Comparison of ENCODE assay signal across 22 cellular contexts in the genomic region with DNA sequence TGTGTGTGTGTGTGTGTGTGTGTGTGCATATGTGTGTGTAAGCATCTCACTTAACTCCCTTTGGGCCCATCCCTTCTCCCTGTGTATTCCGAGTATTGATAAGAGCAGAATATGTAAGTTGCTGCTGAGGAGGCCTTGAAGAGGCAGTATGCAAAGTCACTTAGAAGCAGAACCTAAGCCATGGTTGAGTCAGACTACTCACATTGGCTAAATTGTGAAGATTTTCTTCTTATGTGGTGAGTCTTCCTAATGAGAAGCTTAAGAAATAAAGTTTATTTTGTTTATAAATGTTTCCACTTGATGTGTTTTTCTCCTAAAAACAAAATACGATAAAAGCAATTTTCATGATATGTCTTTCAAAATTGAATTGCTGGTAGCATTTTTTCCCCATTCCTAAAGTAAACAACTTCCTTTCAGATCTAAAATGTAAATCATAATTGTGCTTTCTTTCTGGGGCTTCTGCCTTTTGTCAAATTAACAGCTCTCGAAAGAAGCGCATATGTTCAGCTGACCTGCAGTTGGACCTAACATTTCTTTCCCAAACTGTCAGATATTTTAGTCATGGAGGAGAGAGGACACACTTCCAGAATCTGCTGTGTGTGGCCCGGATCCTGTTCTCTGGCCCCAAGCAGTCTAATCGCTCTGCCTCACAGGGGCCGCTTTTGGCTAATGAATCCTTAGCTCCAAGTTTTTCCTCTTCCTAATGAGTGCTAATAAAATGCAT.
DNase-seq lines count a peak whose midpoint lies in the region; ATAC-seq, FAIRE-seq and TF ChIP-seq lines count a peak whose summit lies in the region.
"Had no signal": no experiment of that assay in that cellular context is flagged by ENCODE, and none has a peak within 500 bp of the region (broad histone marks: within the 10 kb centered on the region; RNA-seq: fewer than 3 reads in every experiment).

No MANE protein-coding gene starts in this region.

- TF ChIP-seq RAD21 in liver (IDR thresholded peaks at IDR 0.05) (no peak), HepG2 (CRISPR knock-in tag; IDR thresholded peaks at IDR 0.05) (no peak)

- WGBS in liver = 81% methylated on average over 7 of the region's 7 CpGs
- WGBS in HepG2 (ENCODE audit: low lambda C conversion rate) = 27% methylated on average over 7 of the region's 7 CpGs
- 69 to 78% methylated on average over 7 of the region's 7 CpGs for WGBS in pancreas, 2 donors

- no peaks in the 10 kb centered on the region for H3K27me3 Mint-ChIP-seq in nephron (ENCODE audit: low read depth)
- H3K27me3 Mint-ChIP-seq in activated naive CD8-positive, alpha-beta T cell treated with anti-CD3 and anti-CD28 coated beads for 36 hours = peaks cover 21% of the 10 kb centered on the region
- peaks cover 23% of the 10 kb centered on the region for H3K27me3 Mint-ChIP-seq in activated CD8-positive, alpha-beta T cell treated with anti-CD3 and anti-CD28 coated beads for 36 hours

- peaks cover 32% of the 10 kb centered on the region for H3K4me1 Mint-ChIP-seq in nephron
- no peaks in the 10 kb centered on the region for H3K4me1 Mint-ChIP-seq in activated naive CD8-positive, alpha-beta T cell treated with anti-CD3 and anti-CD28 coated beads for 36 hours
- no peaks in the 10 kb centered on the region for H3K4me1 Mint-ChIP-seq in activated CD8-positive, alpha-beta T cell treated with anti-CD3 and anti-CD28 coated beads for 36 hours (ENCODE audit: low read depth)
- H3K4me1 Mint-ChIP-seq: activated CD4-positive, alpha-beta T cell treated with anti-CD3 and anti-CD28 coated beads, Interleukin-2, amount 10 ng/mL, durations not matched to agents 7 days and 5 days had no signal

- DNase-seq in HepG2 (ENCODE audit: low spot score) (no peak), fibroblast of pulmonary artery (ENCODE audit: low read depth) (peak; percentile 13), pancreas (no peak)
- DNase-seq in activated naive CD8-positive, alpha-beta T cell treated with anti-CD3 and anti-CD28 coated beads for 36 hours = no peak
- no peak for DNase-seq in activated CD8-positive, alpha-beta T cell treated with anti-CD3 and anti-CD28 coated beads for 36 hours
- DNase-seq: activated CD4-positive, alpha-beta T cell treated with anti-CD3 and anti-CD28 coated beads, Interleukin-2, amount 10 ng/mL, durations not matched to agents 7 days and 5 days; activated T-cell treated with anti-CD3 and anti-CD28 coated beads for 4 hours; CD8-positive, alpha-beta T cell; dorsolateral prefrontal cortex; KBM-7; midbrain; NCI-H1092; NCI-H2107; NCI-H774; stimulated activated naive CD4-positive, alpha-beta T cell had no signal

- H3K4me2 ChIP-seq in HepG2 (ENCODE audit: low read depth, low read length) = no peak overlapping the region

- peak overlapping the region in 1 of 2 donors; percentile 42 for H3K27ac ChIP-seq in liver (ENCODE audit: low read depth in 1 of 2, low read length in 2 of 2)
- no peak overlapping the region for H3K27ac ChIP-seq in HepG2 (ENCODE audit: extremely low read length, insufficient read depth, low read length)
- H3K27ac ChIP-seq in pancreas = no peak overlapping the region
- H3K27ac ChIP-seq: dorsolateral prefrontal cortex, HL-60 had no signal

- no peaks in the 10 kb centered on the region for H3K36me3 Mint-ChIP-seq in nephron (ENCODE audit: low read depth)
- no peaks in the 10 kb centered on the region for H3K36me3 Mint-ChIP-seq in activated naive CD8-positive, alpha-beta T cell treated with anti-CD3 and anti-CD28 coated beads for 36 hours
- no peaks in the 10 kb centered on the region for H3K36me3 Mint-ChIP-seq in activated CD8-positive, alpha-beta T cell treated with anti-CD3 and anti-CD28 coated beads for 36 hours (ENCODE audit: low read depth)
- H3K36me3 Mint-ChIP-seq: activated naive CD4-positive, alpha-beta T cell treated with anti-CD3 and anti-CD28 coated beads, Interleukin-2, amount 50 U/mL, for 72 hours; CD8-positive, alpha-beta T cell had no signal

- H3K36me3 ChIP-seq in liver (ENCODE audit: control insufficient read depth in 4 of 4, insufficient read depth in 3 of 4, low read depth in 1 of 4, low read length in 3 of 4) (no peaks in the 10 kb centered on the region), HepG2 (replicated peaks in 1 of 2; ENCODE audit: control insufficient read depth in 1 of 2, insufficient read depth in 2 of 2, low read length in 2 of 2) (no peaks in the 10 kb centered on the region), pancreas (no peaks in the 10 kb centered on the region)

- H3K27me3 ChIP-seq in liver (ENCODE audit: control insufficient read depth in 4 of 4, insufficient read depth in 4 of 4, low read length in 3 of 4) (no peaks in the 10 kb centered on the region), HepG2 (ENCODE audit: control insufficient read depth in 1 of 2, insufficient read depth in 2 of 2, low read length in 2 of 2) (no peaks in the 10 kb centered on the region; a peak in 1 of 5 replicates), pancreas (no peaks in the 10 kb centered on the region)

- H3K4me3 ChIP-seq in liver (ENCODE audit: low read depth in 1 of 3, low read length in 3 of 3) = no peak overlapping the region
- H3K4me3 ChIP-seq in HepG2 (replicated peaks in 1 of 3; ENCODE audit: insufficient read depth in 1 of 3, low read depth in 2 of 3, low read length in 3 of 3) = no peak overlapping the region
- no peak overlapping the region for H3K4me3 ChIP-seq in fibroblast of pulmonary artery (replicated peaks; ENCODE audit: low read depth, low read length)
- H3K4me3 ChIP-seq in pancreas = no peak overlapping the region
- H3K4me3 ChIP-seq: dorsolateral prefrontal cortex had no signal

- H3K4me1 ChIP-seq in liver (ENCODE audit: control insufficient read depth in 4 of 4, insufficient read depth in 4 of 4, low read length in 3 of 4) = no peaks in the 10 kb centered on the region
- no peaks in the 10 kb centered on the region for H3K4me1 ChIP-seq in HepG2 (ENCODE audit: insufficient read depth, low read length)
- no peaks in the 10 kb centered on the region for H3K4me1 ChIP-seq in pancreas

- no peak overlapping the region for H3K9ac ChIP-seq in liver (ENCODE audit: low read depth in 1 of 2, low read length in 2 of 2)
- no peak overlapping the region for H3K9ac ChIP-seq in HepG2 (ENCODE audit: insufficient read depth, low read depth, low read length)

- H3K9me3 Mint-ChIP-seq in nephron = no peaks in the 10 kb centered on the region
- no peaks in the 10 kb centered on the region for H3K9me3 Mint-ChIP-seq in activated naive CD8-positive, alpha-beta T cell treated with anti-CD3 and anti-CD28 coated beads for 36 hours
- H3K9me3 Mint-ChIP-seq in activated CD8-positive, alpha-beta T cell treated with anti-CD3 and anti-CD28 coated beads for 36 hours = no peaks in the 10 kb centered on the region
- H3K9me3 Mint-ChIP-seq: activated CD4-positive, alpha-beta T cell treated with anti-CD3 and anti-CD28 coated beads, Interleukin-2, amount 10 ng/mL, durations not matched to agents 7 days and 5 days; activated naive CD4-positive, alpha-beta T cell treated with anti-CD3 and anti-CD28 coated beads, Interleukin-2, amount 50 U/mL, for 72 hours; CD8-positive, alpha-beta T cell had no signal

- TF ChIP-seq EP300 in HepG2 (IDR thresholded peaks at IDR 0.05; ENCODE audit: low read depth in 2 of 2, low read length in 2 of 2) (no peak), HepG2 (CRISPR knock-in tag; IDR thresholded peaks at IDR 0.05; ENCODE audit: borderline replicate concordance) (no peak)

- no peak for TF ChIP-seq POLR2A in HepG2 (IDR thresholded peaks at IDR 0.05; ENCODE audit: insufficient read depth in 1 of 2, low read depth in 2 of 2, low read length in 2 of 2)

- ATAC-seq in HepG2 (no peak), pancreas (no peak), HG03469 (IDR thresholded peaks at IDR 0.05; ENCODE audit: unreplicated experiment) (no peak)
- ATAC-seq in activated CD8-positive, alpha-beta T cell treated with anti-CD3 and anti-CD28 coated beads for 36 hours = no peak
- ATAC-seq: activated naive CD4-positive, alpha-beta T cell treated with anti-CD3 and anti-CD28 coated beads, Interleukin-2, amount 50 U/mL, for 72 hours; CD8-positive, alpha-beta T cell had no signal

- in situ Hi-C loops in HepG2 (cut with HindIII; ENCODE audit: extremely low pct_ligation_motif_present, low pct_unique_long_range_greater_than_20kb) = no loop called here

- no peak overlapping the region for H2AFZ ChIP-seq in HepG2 (ENCODE audit: low read length)

- BruUV-seq in HepG2 (replicated peaks; lab: Mats Ljungman, UMichigan) = no TSS peak

- FAIRE-seq in HepG2 (lab: Jason Lieb, UNC) (no peak), pancreas (lab: Jason Lieb, UNC) (no peak)
- FAIRE-seq: frontal cortex, RCC 7860 had no signal

- POLR2A ChIA-PET in HepG2 (lab: Yijun Ruan, JAX) = no interaction called here
- POLR2A ChIA-PET in activated CD8-positive, alpha-beta T cell treated with anti-CD3 and anti-CD28 coated beads for 36 hours (lab: Charles Lee) = no interaction called here

- H3K27ac Mint-ChIP-seq in nephron = peak overlapping the region; percentile 74 to 86 (median 85)
- H3K27ac Mint-ChIP-seq in activated naive CD8-positive, alpha-beta T cell treated with anti-CD3 and anti-CD28 coated beads for 36 hours = no peak overlapping the region
- no peak overlapping the region for H3K27ac Mint-ChIP-seq in activated CD8-positive, alpha-beta T cell treated with anti-CD3 and anti-CD28 coated beads for 36 hours
- H3K27ac Mint-ChIP-seq: activated CD4-positive, alpha-beta T cell treated with anti-CD3 and anti-CD28 coated beads, Interleukin-2, amount 10 ng/mL, durations not matched to agents 7 days and 5 days; activated naive CD4-positive, alpha-beta T cell treated with anti-CD3 and anti-CD28 coated beads, Interleukin-2, amount 50 U/mL, for 72 hours; CD8-positive, alpha-beta T cell had no signal

- peak overlapping the region in 1 of 3 experiments; percentile 40 for H3K4me3 Mint-ChIP-seq in nephron
- H3K4me3 Mint-ChIP-seq in activated naive CD8-positive, alpha-beta T cell treated with anti-CD3 and anti-CD28 coated beads for 36 hours = no peak overlapping the region
- H3K4me3 Mint-ChIP-seq in activated CD8-positive, alpha-beta T cell treated with anti-CD3 and anti-CD28 coated beads for 36 hours = no peak overlapping the region
- H3K4me3 Mint-ChIP-seq: activated CD4-positive, alpha-beta T cell treated with anti-CD3 and anti-CD28 coated beads, Interleukin-2, amount 10 ng/mL, durations not matched to agents 7 days and 5 days; CD8-positive, alpha-beta T cell had no signal

- intact Hi-C loops in HepG2 (cut with micrococcal nuclease; ENCODE audit: unreplicated experiment) (no loop called here), pancreas (cut with DNase I) (no loop called here)
- intact Hi-C loops in activated CD8-positive, alpha-beta T cell treated with anti-CD3 and anti-CD28 coated beads for 36 hours (cut with micrococcal nuclease) = no loop called here

- CTCF ChIA-PET in HepG2 (lab: Yijun Ruan, JAX; ENCODE audit: low intra/inter-chr PET ratio, low total read pairs) = no interaction called here
- CTCF ChIA-PET in activated CD8-positive, alpha-beta T cell treated with anti-CD3 and anti-CD28 coated beads for 36 hours (lab: Charles Lee) = interaction anchor here (1.3 kb wide), 1 partner anchor 13 kb away, joined by 3 read pairs; no protein-coding TSS in a partner anchor

- H3K9me3 ChIP-seq in liver (ENCODE audit: control insufficient read depth in 4 of 4, low read length in 3 of 4) = peaks cover 0 to 4% (median under 1%) of the 10 kb centered on the region in 4 donors
- no peaks in the 10 kb centered on the region for H3K9me3 ChIP-seq in HepG2 (ENCODE audit: low read length)
- H3K9me3 ChIP-seq in pancreas = no peaks in the 10 kb centered on the region

- no peaks in the 10 kb centered on the region for H3K79me2 ChIP-seq in HepG2 (ENCODE audit: insufficient read depth, low read length)

- TF ChIP-seq CTCF in liver (IDR thresholded peaks at IDR 0.05; ENCODE audit: low read depth, low read length, missing input control) = no peak
- no peak for TF ChIP-seq CTCF in HepG2 (CRISPR knock-in tag; IDR thresholded peaks at IDR 0.05)
- TF ChIP-seq CTCF in fibroblast of pulmonary artery (IDR thresholded peaks at IDR 0.05; ENCODE audit: low read length, missing control alignments) = no peak
- TF ChIP-seq CTCF in nephron (IDR thresholded peaks at IDR 0.05; ENCODE audit: unreplicated experiment in 3 of 3) = no peak
- no peak for TF ChIP-seq CTCF in pancreas (IDR thresholded peaks at IDR 0.05)
- no peak for TF ChIP-seq CTCF in activated CD8-positive, alpha-beta T cell treated with anti-CD3 and anti-CD28 coated beads for 36 hours (IDR thresholded peaks at IDR 0.05)

- H4K20me1 ChIP-seq in HepG2 (ENCODE audit: insufficient read depth, low read length) = no peaks in the 10 kb centered on the region

Comparison
In these comparisons a context has a peak if more than half of its experiments do, and no peak if none do; other contexts are left out.
1. H3K27ac Mint-ChIP-seq: peak in nephron (3 of 3); none in activated naive CD8-positive, alpha-beta T cell treated with anti-CD3 and anti-CD28 coated beads for 36 hours (single experiment) and activated CD8-positive, alpha-beta T cell treated with anti-CD3 and anti-CD28 coated beads for 36 hours (single experiment).